ENCODE assay signal across 19 cellular contexts in the genomic region with DNA sequence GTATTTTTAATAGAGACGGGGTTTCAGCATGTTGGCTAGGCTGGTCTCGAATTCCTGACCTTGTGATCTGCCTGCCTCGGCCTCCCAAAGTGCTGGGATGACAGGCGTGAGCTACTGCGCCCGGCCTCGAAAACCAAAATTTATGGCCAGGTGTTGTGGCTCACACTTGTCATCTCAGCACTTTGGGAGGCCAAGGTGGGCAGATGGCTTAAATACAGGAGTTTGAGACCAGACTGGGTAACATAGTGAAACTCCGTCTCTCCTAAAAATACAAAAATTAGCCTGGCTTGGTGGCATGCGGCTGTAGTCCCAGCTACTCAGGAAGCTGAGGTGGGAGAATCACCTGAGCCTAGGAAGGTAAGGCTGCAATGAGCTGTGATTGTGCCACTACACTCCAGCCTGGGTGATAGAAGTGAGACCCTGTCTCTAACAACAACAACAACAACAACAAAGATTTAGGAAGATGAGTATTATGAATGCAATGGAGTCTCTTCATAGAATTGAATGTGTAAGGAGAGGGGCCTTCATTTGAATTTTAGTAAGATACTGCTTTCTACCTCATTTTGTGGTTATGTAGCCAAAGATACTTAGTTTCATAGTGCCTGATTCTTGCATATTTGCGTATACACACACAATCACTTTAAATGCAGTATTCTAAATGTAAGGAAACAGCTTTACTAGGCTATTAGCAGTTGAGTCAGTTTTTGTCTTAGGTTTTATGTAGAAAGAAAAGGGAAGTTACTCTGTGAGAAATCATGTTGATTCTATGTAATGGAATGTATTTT.
DNase-seq lines count a peak whose midpoint lies in the region; ATAC-seq lines count a peak whose summit lies in the region.
"Had no signal": no experiment of that assay in that cellular context is flagged by ENCODE, and none has a peak within 500 bp of the region (broad histone marks: within the 10 kb centered on the region; RNA-seq: fewer than 3 reads in every experiment).

No MANE protein-coding gene starts in this region.

- ATAC-seq in HG02885 (IDR thresholded peaks at IDR 0.05; ENCODE audit: poor library complexity, unreplicated experiment) (peak; percentile 51), HG03097 (IDR thresholded peaks at IDR 0.05; ENCODE audit: low FRiP score, unreplicated experiment) (no peak), HG02798 (IDR thresholded peaks at IDR 0.05; ENCODE audit: poor library complexity, unreplicated experiment) (no peak)
- ATAC-seq in naive thymus-derived CD8-positive, alpha-beta T cell = no peak
- ATAC-seq: gastrocnemius medialis, right lobe of liver had no signal

- peak overlapping the region; percentile 83 for H3K27ac Mint-ChIP-seq in activated T-cell treated with anti-CD3 and anti-CD28 coated beads, Interleukin-2, amount 50 U/mL, for 24 hours
- H3K27ac Mint-ChIP-seq in naive thymus-derived CD8-positive, alpha-beta T cell = peak overlapping the region in 8 of 10 donors; percentile 14 to 76 (median 59)
- H3K27ac Mint-ChIP-seq: neural progenitor cell had no signal

- H3K9me3 Mint-ChIP-seq in activated T-cell treated with anti-CD3 and anti-CD28 coated beads, Interleukin-2, amount 50 U/mL, for 24 hours = no peaks in the 10 kb centered on the region
- H3K9me3 Mint-ChIP-seq in naive thymus-derived CD8-positive, alpha-beta T cell = no peaks in the 10 kb centered on the region
- H3K9me3 Mint-ChIP-seq: neural progenitor cell had no signal

- peaks cover 28% of the 10 kb centered on the region for H3K36me3 Mint-ChIP-seq in activated T-cell treated with anti-CD3 and anti-CD28 coated beads, Interleukin-2, amount 50 U/mL, for 24 hours (ENCODE audit: low read depth)
- peaks cover 0 to 31% (median 0%) of the 10 kb centered on the region in 3 donors for H3K36me3 Mint-ChIP-seq in naive thymus-derived CD8-positive, alpha-beta T cell

- POLR2A ChIA-PET in naive thymus-derived CD8-positive, alpha-beta T cell (lab: Charles Lee) = interaction anchor here (0.9 kb wide), 1 partner anchor 12 kb away, joined by 4 read pairs; no protein-coding TSS in a partner anchor

- H3K27me3 Mint-ChIP-seq in activated T-cell treated with anti-CD3 and anti-CD28 coated beads, Interleukin-2, amount 50 U/mL, for 24 hours = no peaks in the 10 kb centered on the region
- H3K27me3 Mint-ChIP-seq in naive thymus-derived CD8-positive, alpha-beta T cell = no peaks in the 10 kb centered on the region

- peaks cover 59% of the 10 kb centered on the region for H3K4me1 Mint-ChIP-seq in activated T-cell treated with anti-CD3 and anti-CD28 coated beads, Interleukin-2, amount 50 U/mL, for 24 hours (ENCODE audit: low read depth)
- H3K4me1 Mint-ChIP-seq in naive thymus-derived CD8-positive, alpha-beta T cell = peaks cover 21 to 81% (median 65%) of the 10 kb centered on the region in 4 donors

- no peak for DNase-seq in activated T-cell treated with anti-CD3 and anti-CD28 coated beads, Interleukin-2, amount 50 U/mL, for 24 hours
- DNase-seq in activated T-cell treated with anti-CD3 and anti-CD28 coated beads for 4 hours (no peak), OCI-M1 (lab: John Stamatoyannopoulos, UW) (peak; percentile 24), DMS 273 (lab: John Stamatoyannopoulos, UW; ENCODE audit: unreplicated experiment) (no peak)
- no peak for DNase-seq in naive thymus-derived CD8-positive, alpha-beta T cell
- DNase-seq: ACHN; activated CD4-positive, alpha-beta T cell treated with anti-CD3 and anti-CD28 coated beads, Interleukin-2, amount 50 U/mL, for 1 hour; aorta; gastrocnemius medialis; KG1; mammary epithelial cell; NCI-H187 treated with DMSO at 0.1 percent for 48 hours; NCI-H526; right lobe of liver; stimulated activated CD8-positive, alpha-beta memory T cell treated with anti-CD3 and anti-CD28 coated beads, Interleukin-4, amount 100 ng/mL, for 48 hours had no signal

- H3K4me3 Mint-ChIP-seq in activated T-cell treated with anti-CD3 and anti-CD28 coated beads, Interleukin-2, amount 50 U/mL, for 24 hours = no peak overlapping the region
- H3K4me3 Mint-ChIP-seq in naive thymus-derived CD8-positive, alpha-beta T cell = peak overlapping the region in 9 of 10 donors; percentile 5 to 63 (median 23)
- H3K4me3 Mint-ChIP-seq: neural progenitor cell had no signal
